Comparison of ENCODE assay signal across 1 cellular context in the genomic region with DNA sequence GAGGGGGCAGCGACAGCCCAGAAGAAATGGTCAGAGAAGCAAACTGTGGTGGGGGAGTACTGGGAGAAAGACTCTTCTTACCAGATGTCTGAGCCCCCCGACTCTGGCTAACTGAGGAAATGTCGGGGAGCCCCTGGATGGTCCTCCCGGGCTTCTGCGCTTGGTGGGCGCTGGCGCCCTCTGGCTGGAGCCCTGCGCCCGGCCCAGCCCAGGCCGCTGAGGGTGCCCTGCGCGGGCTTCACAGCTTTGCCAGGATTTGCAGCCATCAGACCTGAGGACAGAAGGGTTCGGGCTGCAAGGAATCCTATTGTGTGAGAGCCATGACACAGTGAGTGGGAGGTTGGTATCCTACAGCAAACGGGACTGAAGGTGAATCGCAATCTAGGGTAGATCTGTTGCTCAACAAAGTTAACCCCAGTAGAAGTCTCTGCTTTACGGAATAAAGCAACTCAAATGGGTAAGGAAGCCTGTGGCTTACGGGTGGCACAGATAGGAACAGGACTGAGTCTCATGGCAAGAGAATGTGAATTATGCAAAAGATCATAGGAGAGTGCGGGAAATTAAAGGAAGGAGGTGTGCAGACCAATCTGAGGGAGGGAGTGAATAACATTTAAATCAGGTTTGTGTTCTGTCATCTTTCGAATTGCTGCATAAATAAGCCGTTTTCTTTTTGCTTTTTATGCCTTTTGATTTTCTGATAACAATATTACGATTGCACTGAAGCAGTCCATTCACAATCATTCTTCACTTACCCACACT.
TF ChIP-seq lines count a peak whose summit lies in the region.

No MANE protein-coding gene starts in this region.

TF ChIP-seq in IMR-90, 13 proteins besides CTCF, POLR2A, EP300 and RAD21:
- peak; percentile 39 for TF ChIP-seq SMC3 (IDR thresholded peaks at IDR 0.05; ENCODE audit: low read depth, low read length)
- TF ChIP-seq FOS (IDR thresholded peaks at IDR 0.05; ENCODE audit: low read depth, low read length): no peak
